ENCODE assay signal across 8 cellular contexts in genomic region chr15:31235298-31236183, GRCh38.
DNase-seq lines count a peak whose midpoint lies in the region; ATAC-seq, FAIRE-seq and TF ChIP-seq lines count a peak whose summit lies in the region.

No MANE protein-coding gene starts in this region.

- H3K4me1 Mint-ChIP-seq in Calu3 (ENCODE audit: low read depth, unreplicated experiment) = no peaks in the 10 kb centered on the region

- H3K4me3 Mint-ChIP-seq in Calu3 (ENCODE audit: low read depth, unreplicated experiment) = no peak overlapping the region

- FAIRE-seq in H54 (lab: Jason Lieb, UNC) = no peak

- BruUV-seq in Calu3 (replicated peaks; lab: Mats Ljungman, UMichigan) = no TSS peak

- intact Hi-C loops in lower lobe of right lung (cut with DNase I) (no loop called here), Calu3 (cut with micrococcal nuclease; ENCODE audit: unreplicated experiment) (no loop called here)

- no peaks in the 10 kb centered on the region for H3K9me3 ChIP-seq in adipocyte (ENCODE audit: control insufficient read depth, low read length)
- no peaks in the 10 kb centered on the region for H3K9me3 ChIP-seq in lower lobe of right lung

- CTCF ChIA-PET in Calu3 (lab: Charles Lee) = no interaction called here

- peaks cover 22% of the 10 kb centered on the region for H3K4me1 ChIP-seq in adipocyte (ENCODE audit: control insufficient read depth, insufficient read depth, low read length)
- H3K4me1 ChIP-seq in lower lobe of right lung = peaks cover 21% of the 10 kb centered on the region

- H3K36me3 ChIP-seq in adipocyte (ENCODE audit: control insufficient read depth, insufficient read depth, low read length, severe bottlenecking) (no peaks in the 10 kb centered on the region), lower lobe of right lung (no peaks in the 10 kb centered on the region)

- H3K36me3 Mint-ChIP-seq in Calu3 (ENCODE audit: insufficient read depth, unreplicated experiment) = no peaks in the 10 kb centered on the region

- peak overlapping the region; percentile 61 for H3K4me3 ChIP-seq in adipocyte (ENCODE audit: low read length)
- H3K4me3 ChIP-seq in lower lobe of right lung = no peak overlapping the region

- TF ChIP-seq CTCF in lower lobe of right lung (IDR thresholded peaks at IDR 0.05) = no peak
- no peak for TF ChIP-seq CTCF in Calu3 (IDR thresholded peaks at IDR 0.05; ENCODE audit: unreplicated experiment)

- peak overlapping the region; percentile 64 for H3K9ac ChIP-seq in adipocyte (ENCODE audit: low read length)

- peak overlapping the region; percentile 73 for H3K27ac ChIP-seq in lower lobe of right lung

- ATAC-seq in GM18868 (IDR thresholded peaks at IDR 0.05; ENCODE audit: unreplicated experiment) (peak; percentile 49), lower lobe of right lung (peak; percentile 25 to 51)

- TF ChIP-seq POLR2A in H54 (IDR thresholded peaks at IDR 0.05; ENCODE audit: low read depth, low read length) = no peak

- H3K27me3 Mint-ChIP-seq in Calu3 (ENCODE audit: unreplicated experiment) = no peaks in the 10 kb centered on the region

- H3K27me3 ChIP-seq in adipocyte (replicated peaks; ENCODE audit: control insufficient read depth, insufficient read depth, low read length) (peaks cover 9% of the 10 kb centered on the region), lower lobe of right lung (ENCODE audit: low read depth) (no peaks in the 10 kb centered on the region)

- no peaks in the 10 kb centered on the region for H3K9me3 Mint-ChIP-seq in Calu3 (ENCODE audit: low read depth, unreplicated experiment)

- peak; percentile 32 for DNase-seq in NCI-H1048 (lab: John Stamatoyannopoulos, UW)
- peak; percentile 18 for DNase-seq in adipocyte (ENCODE audit: low read depth)
- DNase-seq in lower lobe of right lung = no peak
- no peak for DNase-seq in activated gamma-delta T cell (lab: John Stamatoyannopoulos, UW)
- DNase-seq in Calu3 = no peak
- no peak for DNase-seq in hepatic stellate cell (ENCODE audit: low spot score)
- no peak for DNase-seq in H54 (ENCODE audit: insufficient read length, low spot score)

- no peak overlapping the region for H3K27ac Mint-ChIP-seq in Calu3 (ENCODE audit: unreplicated experiment)

Comparison
In these comparisons a context has a peak if more than half of its experiments do, and no peak if none do; other contexts are left out.
1. DNase-seq: peak in NCI-H1048 (single experiment) and adipocyte (single experiment); none in lower lobe of right lung (single experiment), activated gamma-delta T cell (single experiment), Calu3 (single experiment), hepatic stellate cell (single experiment) and H54 (single experiment).